Comparison of ENCODE assay signal across 1 cellular context in the genomic region with DNA sequence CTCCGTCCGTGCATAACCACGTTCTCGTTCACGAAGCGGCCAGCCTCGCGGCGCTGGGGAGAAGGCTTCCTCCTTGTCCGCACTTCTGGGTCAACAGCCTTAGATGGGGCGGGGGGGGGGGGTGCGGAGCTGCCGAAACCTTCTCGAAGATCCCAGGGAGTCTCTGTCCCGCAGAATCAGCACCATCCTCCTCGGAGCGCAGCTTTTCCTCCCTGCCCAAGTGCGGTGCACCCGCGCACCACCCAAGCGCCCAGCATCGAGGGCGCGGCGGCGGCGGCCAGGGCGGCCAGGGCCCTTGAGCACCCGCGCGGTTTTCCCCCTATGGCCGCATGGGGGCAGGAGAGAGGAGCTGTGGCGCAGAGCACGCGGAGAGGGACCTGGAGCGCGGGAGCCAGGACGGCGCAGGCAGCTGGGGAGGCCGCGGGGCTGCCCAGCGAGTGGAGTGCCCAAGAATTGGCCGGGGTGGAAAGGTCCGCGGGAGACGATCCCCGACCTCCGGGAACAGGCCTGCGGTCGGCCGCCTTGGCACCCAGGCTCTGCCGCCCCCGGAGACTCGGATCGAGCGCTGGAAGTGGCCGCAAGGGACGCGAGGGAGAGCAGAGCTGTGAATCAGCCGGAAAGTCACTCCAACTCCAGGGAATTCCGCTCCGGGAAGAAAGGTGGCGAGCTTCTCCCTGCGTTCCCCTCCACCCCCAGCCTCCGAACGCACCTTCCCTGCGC.
TF ChIP-seq lines count a peak whose summit lies in the region.

No MANE protein-coding gene starts in this region.

TF ChIP-seq in HEK293, 187 proteins besides CTCF, POLR2A, EP300 and RAD21 (continued from another document and continues in another):
- TF ChIP-seq, protein P1, sequence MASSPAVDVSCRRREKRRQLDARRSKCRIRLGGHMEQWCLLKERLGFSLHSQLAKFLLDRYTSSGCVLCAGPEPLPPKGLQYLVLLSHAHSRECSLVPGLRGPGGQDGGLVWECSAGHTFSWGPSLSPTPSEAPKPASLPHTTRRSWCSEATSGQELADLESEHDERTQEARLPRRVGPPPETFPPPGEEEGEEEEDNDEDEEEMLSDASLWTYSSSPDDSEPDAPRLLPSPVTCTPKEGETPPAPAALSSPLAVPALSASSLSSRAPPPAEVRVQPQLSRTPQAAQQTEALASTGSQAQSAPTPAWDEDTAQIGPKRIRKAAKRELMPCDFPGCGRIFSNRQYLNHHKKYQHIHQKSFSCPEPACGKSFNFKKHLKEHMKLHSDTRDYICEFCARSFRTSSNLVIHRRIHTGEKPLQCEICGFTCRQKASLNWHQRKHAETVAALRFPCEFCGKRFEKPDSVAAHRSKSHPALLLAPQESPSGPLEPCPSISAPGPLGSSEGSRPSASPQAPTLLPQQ (tag by site-specific recombination; IDR thresholded peaks at IDR 0.05), result peak; percentile 88
- TF ChIP-seq GLI2 (tag by site-specific recombination; IDR thresholded peaks at IDR 0.05; ENCODE audit: borderline replicate concordance, low read depth) (no peak), ZNF157 (tag by site-specific recombination; IDR thresholded peaks at IDR 0.05) (no peak), ZFP3 (tag by site-specific recombination; IDR thresholded peaks at IDR 0.05; ENCODE audit: low read depth) (no peak), ZNF202 (tag by site-specific recombination; IDR thresholded peaks at IDR 0.05; ENCODE audit: borderline replicate concordance) (no peak), ZBTB20 (tag by site-specific recombination; IDR thresholded peaks at IDR 0.05) (peak; percentile 87), ZBTB1 (tag by site-specific recombination; IDR thresholded peaks at IDR 0.05) (no peak), ZFP37 (tag by site-specific recombination; IDR thresholded peaks at IDR 0.05) (peak; percentile 99), IKZF3 (tag by site-specific recombination; IDR thresholded peaks at IDR 0.05) (peak; percentile 87), ZNF585B (tag by site-specific recombination; IDR thresholded peaks at IDR 0.05) (no peak), KLF1 (tag by site-specific recombination; IDR thresholded peaks at IDR 0.05) (no peak), ZNF473 (tag by site-specific recombination; IDR thresholded peaks at IDR 0.05) (no peak), SALL2 (tag by site-specific recombination; IDR thresholded peaks at IDR 0.05; ENCODE audit: borderline replicate concordance) (no peak), ZNF174 (tag by site-specific recombination; IDR thresholded peaks at IDR 0.05) (no peak), SCRT1 (tag by site-specific recombination; IDR thresholded peaks at IDR 0.05; ENCODE audit: borderline replicate concordance) (no peak), ZNF184 (tag by site-specific recombination; IDR thresholded peaks at IDR 0.05) (no peak), ZNF501 (tag by site-specific recombination; IDR thresholded peaks at IDR 0.05) (peak; percentile 95), RBAK (tag by site-specific recombination; IDR thresholded peaks at IDR 0.05) (no peak), TCF7L2 (IDR thresholded peaks at IDR 0.05; ENCODE audit: borderline replicate concordance, low read depth, low read length) (no peak), EGR2 (tag by site-specific recombination; IDR thresholded peaks at IDR 0.05; ENCODE audit: low read depth) (peak; percentile 16; the same call in 1 of the 2 replicates), GFI1B (tag by site-specific recombination; IDR thresholded peaks at IDR 0.05) (no peak), ZNF335 (tag by site-specific recombination; conservative IDR thresholded peaks at IDR 0.05) (peak; percentile 97), ZNF561 (tag by site-specific recombination; IDR thresholded peaks at IDR 0.05; ENCODE audit: borderline replicate concordance) (peak; percentile 95)
- TF ChIP-seq, protein P2, sequence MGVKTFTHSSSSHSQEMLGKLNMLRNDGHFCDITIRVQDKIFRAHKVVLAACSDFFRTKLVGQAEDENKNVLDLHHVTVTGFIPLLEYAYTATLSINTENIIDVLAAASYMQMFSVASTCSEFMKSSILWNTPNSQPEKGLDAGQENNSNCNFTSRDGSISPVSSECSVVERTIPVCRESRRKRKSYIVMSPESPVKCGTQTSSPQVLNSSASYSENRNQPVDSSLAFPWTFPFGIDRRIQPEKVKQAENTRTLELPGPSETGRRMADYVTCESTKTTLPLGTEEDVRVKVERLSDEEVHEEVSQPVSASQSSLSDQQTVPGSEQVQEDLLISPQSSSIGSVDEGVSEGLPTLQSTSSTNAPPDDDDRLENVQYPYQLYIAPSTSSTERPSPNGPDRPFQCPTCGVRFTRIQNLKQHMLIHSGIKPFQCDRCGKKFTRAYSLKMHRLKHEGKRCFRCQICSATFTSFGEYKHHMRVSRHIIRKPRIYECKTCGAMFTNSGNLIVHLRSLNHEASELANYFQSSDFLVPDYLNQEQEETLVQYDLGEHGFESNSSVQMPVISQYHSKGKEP (tag by site-specific recombination; IDR thresholded peaks at IDR 0.05), result no peak
- TF ChIP-seq, protein P3, sequence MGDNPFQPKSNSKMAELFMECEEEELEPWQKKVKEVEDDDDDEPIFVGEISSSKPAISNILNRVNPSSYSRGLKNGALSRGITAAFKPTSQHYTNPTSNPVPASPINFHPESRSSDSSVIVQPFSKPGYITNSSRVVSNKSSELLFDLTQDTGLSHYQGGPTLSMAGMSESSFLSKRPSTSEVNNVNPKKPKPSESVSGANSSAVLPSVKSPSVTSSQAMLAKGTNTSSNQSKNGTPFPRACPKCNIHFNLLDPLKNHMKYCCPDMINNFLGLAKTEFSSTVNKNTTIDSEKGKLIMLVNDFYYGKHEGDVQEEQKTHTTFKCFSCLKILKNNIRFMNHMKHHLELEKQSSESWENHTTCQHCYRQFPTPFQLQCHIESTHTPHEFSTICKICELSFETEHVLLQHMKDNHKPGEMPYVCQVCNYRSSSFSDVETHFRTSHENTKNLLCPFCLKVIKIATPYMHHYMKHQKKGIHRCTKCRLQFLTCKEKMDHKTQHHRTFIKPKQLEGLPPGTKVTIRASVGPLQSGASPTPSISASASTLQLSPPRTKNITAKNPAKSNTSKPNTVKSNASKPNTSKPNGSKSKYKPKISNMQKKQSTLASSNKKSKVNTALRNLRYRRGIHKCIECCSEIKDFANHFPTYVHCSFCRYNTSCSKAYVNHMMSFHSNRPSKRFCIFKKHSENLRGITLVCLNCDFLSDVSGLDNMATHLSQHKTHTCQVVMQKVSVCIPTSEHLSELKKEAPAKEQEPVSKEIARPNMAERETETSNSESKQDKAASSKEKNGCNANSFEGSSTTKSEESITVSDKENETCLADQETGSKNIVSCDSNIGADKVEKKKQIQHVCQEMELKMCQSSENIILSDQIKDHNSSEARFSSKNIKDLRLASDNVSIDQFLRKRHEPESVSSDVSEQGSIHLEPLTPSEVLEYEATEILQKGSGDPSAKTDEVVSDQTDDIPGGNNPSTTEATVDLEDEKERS (tag by site-specific recombination; IDR thresholded peaks at IDR 0.05), result no peak
- TF ChIP-seq, protein P4, sequence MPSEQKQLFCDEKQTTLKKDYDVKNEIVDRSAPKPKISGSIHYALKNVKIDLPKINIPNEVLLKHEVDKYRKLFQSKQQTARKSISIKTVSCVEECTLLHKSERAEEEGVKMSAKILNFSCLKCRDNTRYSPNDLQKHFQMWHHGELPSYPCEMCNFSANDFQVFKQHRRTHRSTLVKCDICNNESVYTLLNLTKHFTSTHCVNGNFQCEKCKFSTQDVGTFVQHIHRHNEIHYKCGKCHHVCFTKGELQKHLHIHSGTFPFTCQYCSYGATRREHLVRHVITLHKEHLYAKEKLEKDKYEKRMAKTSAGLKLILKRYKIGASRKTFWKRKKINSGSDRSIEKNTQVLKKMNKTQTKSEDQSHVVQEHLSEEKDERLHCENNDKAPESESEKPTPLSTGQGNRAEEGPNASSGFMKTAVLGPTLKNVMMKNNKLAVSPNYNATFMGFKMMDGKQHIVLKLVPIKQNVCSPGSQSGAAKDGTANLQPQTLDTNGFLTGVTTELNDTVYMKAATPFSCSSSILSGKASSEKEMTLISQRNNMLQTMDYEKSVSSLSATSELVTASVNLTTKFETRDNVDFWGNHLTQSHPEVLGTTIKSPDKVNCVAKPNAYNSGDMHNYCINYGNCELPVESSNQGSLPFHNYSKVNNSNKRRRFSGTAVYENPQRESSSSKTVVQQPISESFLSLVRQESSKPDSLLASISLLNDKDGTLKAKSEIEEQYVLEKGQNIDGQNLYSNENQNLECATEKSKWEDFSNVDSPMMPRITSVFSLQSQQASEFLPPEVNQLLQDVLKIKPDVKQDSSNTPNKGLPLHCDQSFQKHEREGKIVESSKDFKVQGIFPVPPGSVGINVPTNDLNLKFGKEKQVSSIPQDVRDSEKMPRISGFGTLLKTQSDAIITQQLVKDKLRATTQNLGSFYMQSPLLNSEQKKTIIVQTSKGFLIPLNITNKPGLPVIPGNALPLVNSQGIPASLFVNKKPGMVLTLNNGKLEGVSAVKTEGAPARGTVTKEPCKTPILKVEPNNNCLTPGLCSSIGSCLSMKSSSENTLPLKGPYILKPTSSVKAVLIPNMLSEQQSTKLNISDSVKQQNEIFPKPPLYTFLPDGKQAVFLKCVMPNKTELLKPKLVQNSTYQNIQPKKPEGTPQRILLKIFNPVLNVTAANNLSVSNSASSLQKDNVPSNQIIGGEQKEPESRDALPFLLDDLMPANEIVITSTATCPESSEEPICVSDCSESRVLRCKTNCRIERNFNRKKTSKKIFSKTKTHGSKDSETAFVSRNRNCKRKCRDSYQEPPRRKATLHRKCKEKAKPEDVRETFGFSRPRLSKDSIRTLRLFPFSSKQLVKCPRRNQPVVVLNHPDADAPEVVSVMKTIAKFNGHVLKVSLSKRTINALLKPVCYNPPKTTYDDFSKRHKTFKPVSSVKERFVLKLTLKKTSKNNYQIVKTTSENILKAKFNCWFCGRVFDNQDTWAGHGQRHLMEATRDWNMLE (tag by site-specific recombination; conservative IDR thresholded peaks at IDR 0.05; ENCODE audit: low read depth), result no peak
- TF ChIP-seq, protein P5, sequence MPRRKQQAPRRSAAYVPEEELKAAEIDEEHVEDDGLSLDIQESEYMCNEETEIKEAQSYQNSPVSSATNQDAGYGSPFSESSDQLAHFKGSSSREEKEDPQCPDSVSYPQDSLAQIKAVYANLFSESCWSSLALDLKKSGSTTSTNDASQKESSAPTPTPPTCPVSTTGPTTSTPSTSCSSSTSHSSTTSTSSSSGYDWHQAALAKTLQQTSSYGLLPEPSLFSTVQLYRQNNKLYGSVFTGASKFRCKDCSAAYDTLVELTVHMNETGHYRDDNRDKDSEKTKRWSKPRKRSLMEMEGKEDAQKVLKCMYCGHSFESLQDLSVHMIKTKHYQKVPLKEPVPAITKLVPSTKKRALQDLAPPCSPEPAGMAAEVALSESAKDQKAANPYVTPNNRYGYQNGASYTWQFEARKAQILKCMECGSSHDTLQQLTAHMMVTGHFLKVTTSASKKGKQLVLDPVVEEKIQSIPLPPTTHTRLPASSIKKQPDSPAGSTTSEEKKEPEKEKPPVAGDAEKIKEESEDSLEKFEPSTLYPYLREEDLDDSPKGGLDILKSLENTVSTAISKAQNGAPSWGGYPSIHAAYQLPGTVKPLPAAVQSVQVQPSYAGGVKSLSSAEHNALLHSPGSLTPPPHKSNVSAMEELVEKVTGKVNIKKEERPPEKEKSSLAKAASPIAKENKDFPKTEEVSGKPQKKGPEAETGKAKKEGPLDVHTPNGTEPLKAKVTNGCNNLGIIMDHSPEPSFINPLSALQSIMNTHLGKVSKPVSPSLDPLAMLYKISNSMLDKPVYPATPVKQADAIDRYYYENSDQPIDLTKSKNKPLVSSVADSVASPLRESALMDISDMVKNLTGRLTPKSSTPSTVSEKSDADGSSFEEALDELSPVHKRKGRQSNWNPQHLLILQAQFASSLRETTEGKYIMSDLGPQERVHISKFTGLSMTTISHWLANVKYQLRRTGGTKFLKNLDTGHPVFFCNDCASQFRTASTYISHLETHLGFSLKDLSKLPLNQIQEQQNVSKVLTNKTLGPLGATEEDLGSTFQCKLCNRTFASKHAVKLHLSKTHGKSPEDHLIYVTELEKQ (tag by site-specific recombination; IDR thresholded peaks at IDR 0.05; ENCODE audit: borderline replicate concordance), result no peak; the same call in 1 of the 2 replicates
- TF ChIP-seq, protein P6, sequence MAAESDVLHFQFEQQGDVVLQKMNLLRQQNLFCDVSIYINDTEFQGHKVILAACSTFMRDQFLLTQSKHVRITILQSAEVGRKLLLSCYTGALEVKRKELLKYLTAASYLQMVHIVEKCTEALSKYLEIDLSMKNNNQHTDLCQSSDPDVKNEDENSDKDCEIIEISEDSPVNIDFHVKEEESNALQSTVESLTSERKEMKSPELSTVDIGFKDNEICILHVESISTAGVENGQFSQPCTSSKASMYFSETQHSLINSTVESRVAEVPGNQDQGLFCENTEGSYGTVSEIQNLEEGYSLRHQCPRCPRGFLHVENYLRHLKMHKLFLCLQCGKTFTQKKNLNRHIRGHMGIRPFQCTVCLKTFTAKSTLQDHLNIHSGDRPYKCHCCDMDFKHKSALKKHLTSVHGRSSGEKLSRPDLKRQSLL (tag by site-specific recombination; IDR thresholded peaks at IDR 0.05), result peak; percentile 96
- TF ChIP-seq, protein P7, sequence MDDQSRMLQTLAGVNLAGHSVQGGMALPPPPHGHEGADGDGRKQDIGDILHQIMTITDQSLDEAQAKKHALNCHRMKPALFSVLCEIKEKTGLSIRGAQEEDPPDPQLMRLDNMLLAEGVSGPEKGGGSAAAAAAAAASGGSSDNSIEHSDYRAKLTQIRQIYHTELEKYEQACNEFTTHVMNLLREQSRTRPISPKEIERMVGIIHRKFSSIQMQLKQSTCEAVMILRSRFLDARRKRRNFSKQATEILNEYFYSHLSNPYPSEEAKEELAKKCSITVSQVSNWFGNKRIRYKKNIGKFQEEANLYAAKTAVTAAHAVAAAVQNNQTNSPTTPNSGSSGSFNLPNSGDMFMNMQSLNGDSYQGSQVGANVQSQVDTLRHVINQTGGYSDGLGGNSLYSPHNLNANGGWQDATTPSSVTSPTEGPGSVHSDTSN (CRISPR knock-in tag; IDR thresholded peaks at IDR 0.05), result peak; percentile 93; the same call in 1 of the 2 replicates
- TF ChIP-seq, protein P8, sequence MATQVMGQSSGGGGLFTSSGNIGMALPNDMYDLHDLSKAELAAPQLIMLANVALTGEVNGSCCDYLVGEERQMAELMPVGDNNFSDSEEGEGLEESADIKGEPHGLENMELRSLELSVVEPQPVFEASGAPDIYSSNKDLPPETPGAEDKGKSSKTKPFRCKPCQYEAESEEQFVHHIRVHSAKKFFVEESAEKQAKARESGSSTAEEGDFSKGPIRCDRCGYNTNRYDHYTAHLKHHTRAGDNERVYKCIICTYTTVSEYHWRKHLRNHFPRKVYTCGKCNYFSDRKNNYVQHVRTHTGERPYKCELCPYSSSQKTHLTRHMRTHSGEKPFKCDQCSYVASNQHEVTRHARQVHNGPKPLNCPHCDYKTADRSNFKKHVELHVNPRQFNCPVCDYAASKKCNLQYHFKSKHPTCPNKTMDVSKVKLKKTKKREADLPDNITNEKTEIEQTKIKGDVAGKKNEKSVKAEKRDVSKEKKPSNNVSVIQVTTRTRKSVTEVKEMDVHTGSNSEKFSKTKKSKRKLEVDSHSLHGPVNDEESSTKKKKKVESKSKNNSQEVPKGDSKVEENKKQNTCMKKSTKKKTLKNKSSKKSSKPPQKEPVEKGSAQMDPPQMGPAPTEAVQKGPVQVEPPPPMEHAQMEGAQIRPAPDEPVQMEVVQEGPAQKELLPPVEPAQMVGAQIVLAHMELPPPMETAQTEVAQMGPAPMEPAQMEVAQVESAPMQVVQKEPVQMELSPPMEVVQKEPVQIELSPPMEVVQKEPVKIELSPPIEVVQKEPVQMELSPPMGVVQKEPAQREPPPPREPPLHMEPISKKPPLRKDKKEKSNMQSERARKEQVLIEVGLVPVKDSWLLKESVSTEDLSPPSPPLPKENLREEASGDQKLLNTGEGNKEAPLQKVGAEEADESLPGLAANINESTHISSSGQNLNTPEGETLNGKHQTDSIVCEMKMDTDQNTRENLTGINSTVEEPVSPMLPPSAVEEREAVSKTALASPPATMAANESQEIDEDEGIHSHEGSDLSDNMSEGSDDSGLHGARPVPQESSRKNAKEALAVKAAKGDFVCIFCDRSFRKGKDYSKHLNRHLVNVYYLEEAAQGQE (tag by site-specific recombination; IDR thresholded peaks at IDR 0.05), result peak; percentile 63; the same call in 1 of the 2 replicates
